In the genomic region with DNA sequence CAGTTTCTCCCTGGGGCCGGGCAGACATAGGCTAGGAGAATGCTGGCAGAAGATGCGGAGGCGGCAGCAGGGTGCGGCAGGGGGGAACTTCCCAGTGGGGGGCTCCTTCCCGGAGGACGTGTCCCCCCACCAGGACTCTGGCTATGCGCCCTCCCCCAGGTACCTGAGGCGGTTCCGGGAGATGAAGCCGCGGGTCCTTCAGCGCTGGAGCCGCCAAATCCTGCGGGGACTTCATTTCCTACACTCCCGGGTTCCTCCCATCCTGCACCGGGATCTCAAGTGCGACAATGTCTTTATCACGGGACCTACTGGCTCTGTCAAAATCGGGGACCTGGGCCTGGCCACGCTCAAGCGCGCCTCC, we compare ENCODE assay signal across 1 cellular context.
TF ChIP-seq lines count a peak whose summit lies in the region.

No MANE protein-coding gene starts in this region.

TF ChIP-seq in IMR-90, 13 proteins besides CTCF, POLR2A, EP300 and RAD21:
- TF ChIP-seq, protein P1, sequence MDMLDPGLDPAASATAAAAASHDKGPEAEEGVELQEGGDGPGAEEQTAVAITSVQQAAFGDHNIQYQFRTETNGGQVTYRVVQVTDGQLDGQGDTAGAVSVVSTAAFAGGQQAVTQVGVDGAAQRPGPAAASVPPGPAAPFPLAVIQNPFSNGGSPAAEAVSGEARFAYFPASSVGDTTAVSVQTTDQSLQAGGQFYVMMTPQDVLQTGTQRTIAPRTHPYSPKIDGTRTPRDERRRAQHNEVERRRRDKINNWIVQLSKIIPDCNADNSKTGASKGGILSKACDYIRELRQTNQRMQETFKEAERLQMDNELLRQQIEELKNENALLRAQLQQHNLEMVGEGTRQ (IDR thresholded peaks at IDR 0.05; ENCODE audit: low read depth, low read length) = no peak
- no peak for TF ChIP-seq NFE2L2 (IDR thresholded peaks at IDR 0.05; ENCODE audit: low read depth, low read length)
- TF ChIP-seq RCOR1 (IDR thresholded peaks at IDR 0.05; ENCODE audit: insufficient replicate concordance, low read length) = no peak
- TF ChIP-seq CHD1 (IDR thresholded peaks at IDR 0.05; ENCODE audit: low read depth, low read length) = no peak
